In the genomic region with DNA sequence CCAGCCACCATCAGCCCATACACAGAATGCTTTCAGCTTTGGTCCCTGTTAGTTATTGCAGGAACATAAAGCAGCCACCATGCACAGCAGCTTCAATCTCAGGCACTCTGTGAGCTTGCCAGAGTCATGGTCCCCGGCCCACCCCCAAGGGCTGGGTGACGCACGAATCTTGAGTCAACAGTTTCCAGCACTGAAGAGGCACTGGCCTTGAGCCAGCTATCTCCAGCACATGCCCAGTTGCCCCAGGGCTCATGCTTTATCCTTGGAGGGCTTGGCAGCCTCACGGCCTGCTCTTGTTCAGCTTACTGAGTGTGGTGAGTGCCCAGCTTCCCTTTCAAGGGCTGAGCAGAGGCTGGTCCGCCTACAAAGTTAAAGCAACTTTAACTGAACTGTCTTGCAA, we compare ENCODE assay signal across 8 cellular contexts.
A peak's percentile ranks its signal among the peaks of the same experiment; 100 is the strongest.
DNase-seq lines count a peak whose midpoint lies in the region; ATAC-seq and TF ChIP-seq lines count a peak whose summit lies in the region.

No MANE protein-coding gene starts in this region.

- H3K27me3 ChIP-seq in spleen (replicated peaks in 1 of 7) = no peaks in the 10 kb centered on the region

- TF ChIP-seq CTCF in spleen (IDR thresholded peaks at IDR 0.05 in 8 of 11, conservative IDR thresholded peaks at IDR 0.05 in 3 of 11) = no peak

- 30 to 51% (median 31%) methylated on average over 5 of the region's 5 CpGs for WGBS in spleen, 5 donors

- intact Hi-C loops in Right ventricle myocardium inferior (cut with DNase I) = no loop called here
- intact Hi-C loops in spleen (cut with DNase I; ENCODE audit: low total_unique reads) = no loop called here

- no peak for TF ChIP-seq POLR2A in spleen (IDR thresholded peaks at IDR 0.05)

- no peak overlapping the region for H3K4me3 ChIP-seq in spleen

- H3K4me1 ChIP-seq in spleen = peaks cover 8 to 59% (median 43%) of the 10 kb centered on the region in 6 donors

- peak; percentile 42 for DNase-seq in HT-29 (ENCODE audit: low spot score)
- DNase-seq in SHP77 (lab: John Stamatoyannopoulos, UW) = peak; percentile 95 to 97
- DNase-seq in Right ventricle myocardium inferior (ENCODE audit: missing footprints) = peak; percentile 93
- DNase-seq in spleen = peak; percentile 86
- no peak for DNase-seq in iPS-NIHi11 (ENCODE audit: low spot score)
- no peak for DNase-seq in SW 1271 (lab: John Stamatoyannopoulos, UW)
- no peak for DNase-seq in GDM1 (lab: John Stamatoyannopoulos, UW)

- H3K9me3 ChIP-seq in spleen = no peaks in the 10 kb centered on the region

- no peaks in the 10 kb centered on the region for H3K36me3 ChIP-seq in spleen

- H3K27ac ChIP-seq in spleen = peak overlapping the region in 6 of 8 donors; percentile 42 to 89 (median 74)

- peak; percentile 88 for ATAC-seq in Right ventricle myocardium inferior
- no peak for ATAC-seq in GM19023 (IDR thresholded peaks at IDR 0.05; ENCODE audit: unreplicated experiment)

Comparison
In these comparisons a context has a peak if more than half of its experiments do, and no peak if none do; other contexts are left out.
1. DNase-seq: peak in HT-29 (single experiment), SHP77 (2 of 2), Right ventricle myocardium inferior (single experiment) and spleen (single experiment); none in iPS-NIHi11 (single experiment), SW 1271 (0 of 2) and GDM1 (single experiment).